In the genomic region with DNA sequence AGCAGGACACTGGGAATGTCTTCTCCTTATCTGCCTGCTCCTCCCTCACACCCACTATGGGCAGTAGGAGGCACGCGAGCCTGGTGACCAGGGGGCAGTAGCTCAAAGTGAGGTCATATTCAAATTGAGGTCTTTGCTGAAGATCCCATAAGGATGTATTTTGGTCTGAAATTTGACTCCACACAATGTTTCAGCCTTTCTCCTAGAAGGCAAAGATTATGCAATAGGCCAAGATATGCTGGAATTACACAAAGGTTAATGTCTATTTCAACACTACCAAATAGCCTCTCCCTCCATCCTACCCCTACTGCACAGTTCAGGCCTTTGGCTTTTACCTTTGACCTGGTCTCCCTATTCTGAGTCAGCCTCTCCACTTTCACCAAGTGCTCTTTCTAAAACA, we compare ENCODE assay signal across 16 cellular contexts.
DNase-seq lines count a peak whose midpoint lies in the region; ATAC-seq, FAIRE-seq and TF ChIP-seq lines count a peak whose summit lies in the region.
"Had no signal": no experiment of that assay in that cellular context is flagged by ENCODE, and none has a peak within 500 bp of the region (broad histone marks: within the 10 kb centered on the region; RNA-seq: fewer than 3 reads in every experiment).

No MANE protein-coding gene starts in this region.

- H3K9me3 Mint-ChIP-seq in MCF 10A (ENCODE audit: unreplicated experiment), result no peaks in the 10 kb centered on the region
- H3K9me3 Mint-ChIP-seq in activated T-helper 2 cell treated with anti-CD3 and anti-CD28 coated beads, Interferon-gamma antibody, Interleukin-2, Interleukin-4, amounts not matched to agents 10 μg/mL and 5 μg/mL and 100 μg/mL, durations not matched to agents 14 hours and 24 hours and 36 hours, result no peaks in the 10 kb centered on the region
- H3K9me3 Mint-ChIP-seq: GM23338 had no signal

- H3K27ac Mint-ChIP-seq in MCF 10A (ENCODE audit: low read depth, unreplicated experiment), result peak overlapping the region; percentile 13
- H3K27ac Mint-ChIP-seq in activated T-helper 2 cell treated with anti-CD3 and anti-CD28 coated beads, Interferon-gamma antibody, Interleukin-2, Interleukin-4, amounts not matched to agents 10 μg/mL and 5 μg/mL and 100 μg/mL, durations not matched to agents 14 hours and 24 hours and 36 hours, result no peak overlapping the region
- H3K27ac Mint-ChIP-seq: GM23338 had no signal

- intact Hi-C loops in MCF 10A (cut with micrococcal nuclease) (loop anchor here (5.0 kb wide), 1 partner anchor 210 kb away; no protein-coding TSS in a partner anchor), mammary epithelial cell (cut with micrococcal nuclease) (no loop called here), HepG2 (cut with micrococcal nuclease; ENCODE audit: unreplicated experiment) (loop anchor here (5.0 kb wide), 1 partner anchor 1295 kb away; no protein-coding TSS in a partner anchor)
- intact Hi-C loops in activated T-helper 2 cell treated with anti-CD3 and anti-CD28 coated beads, Interferon-gamma antibody, Interleukin-2, Interleukin-4, amounts not matched to agents 10 μg/mL and 5 μg/mL and 100 μg/mL, durations not matched to agents 14 hours and 24 hours and 36 hours (cut with micrococcal nuclease), result no loop called here

- dilution Hi-C loops in mammary epithelial cell (cut with HindIII; ENCODE audit: low sequenced_read_pairs), result no loop called here

- H3K27me3 Mint-ChIP-seq in MCF 10A (ENCODE audit: insufficient read depth, unreplicated experiment), result no peaks in the 10 kb centered on the region
- H3K27me3 Mint-ChIP-seq in activated T-helper 2 cell treated with anti-CD3 and anti-CD28 coated beads, Interferon-gamma antibody, Interleukin-2, Interleukin-4, amounts not matched to agents 10 μg/mL and 5 μg/mL and 100 μg/mL, durations not matched to agents 14 hours and 24 hours and 36 hours (ENCODE audit: low read depth), result peaks cover 9% of the 10 kb centered on the region

- H3K9me3 ChIP-seq in mammary epithelial cell (replicated peaks; ENCODE audit: insufficient read depth, low read length) (no peaks in the 10 kb centered on the region), HepG2 (ENCODE audit: low read length) (no peaks in the 10 kb centered on the region)

- H2AFZ ChIP-seq in mammary epithelial cell (ENCODE audit: low read depth, low read length), result no peak overlapping the region
- H2AFZ ChIP-seq in HepG2 (ENCODE audit: low read length), result no peak overlapping the region
- H2AFZ ChIP-seq: GM23338 had no signal

- ATAC-seq in HepG2 (peak; percentile 92), HG03196 (IDR thresholded peaks at IDR 0.05; ENCODE audit: unreplicated experiment) (no peak), GM21515 (IDR thresholded peaks at IDR 0.05; ENCODE audit: unreplicated experiment) (no peak)
- ATAC-seq: GM23338 had no signal

- no peaks in the 10 kb centered on the region for H3K36me3 Mint-ChIP-seq in MCF 10A (ENCODE audit: insufficient read depth, unreplicated experiment)
- no peaks in the 10 kb centered on the region for H3K36me3 Mint-ChIP-seq in activated T-helper 2 cell treated with anti-CD3 and anti-CD28 coated beads, Interferon-gamma antibody, Interleukin-2, Interleukin-4, amounts not matched to agents 10 μg/mL and 5 μg/mL and 100 μg/mL, durations not matched to agents 14 hours and 24 hours and 36 hours (ENCODE audit: low read depth)

- TF ChIP-seq POLR2A in HepG2 (IDR thresholded peaks at IDR 0.05; ENCODE audit: insufficient read depth in 1 of 2, low read depth in 2 of 2, low read length in 2 of 2), result no peak

- FAIRE-seq in HepG2 (lab: Jason Lieb, UNC), result peak; percentile 89
- FAIRE-seq: keratinocyte had no signal

- H3K4me3 ChIP-seq in mammary epithelial cell (replicated peaks in 1 of 3; ENCODE audit: insufficient read depth in 1 of 3, low read depth in 2 of 3, low read length in 3 of 3) (no peak overlapping the region), brain microvascular endothelial cell (ENCODE audit: low read depth, low read length) (no peak overlapping the region), HepG2 (replicated peaks in 1 of 3; ENCODE audit: insufficient read depth in 1 of 3, low read depth in 2 of 3, low read length in 3 of 3) (no peak overlapping the region)
- H3K4me3 ChIP-seq: GM23338 had no signal

- H4K20me1 ChIP-seq in mammary epithelial cell (ENCODE audit: insufficient read depth, low read length) (no peaks in the 10 kb centered on the region), HepG2 (ENCODE audit: insufficient read depth, low read length) (no peaks in the 10 kb centered on the region)

- peak; percentile 84 for DNase-seq in MCF 10A (ENCODE audit: unreplicated experiment)
- DNase-seq in mammary epithelial cell, result no peak
- peak; percentile 38 for DNase-seq in brain microvascular endothelial cell
- DNase-seq in HepG2 (ENCODE audit: low spot score), result peak; percentile 63
- DNase-seq in Ammon's horn (ENCODE audit: low spot score), result no peak
- DNase-seq in activated T-helper 2 cell treated with anti-CD3 and anti-CD28 coated beads, Interferon-gamma antibody, Interleukin-2, Interleukin-4, amounts not matched to agents 10 μg/mL and 5 μg/mL and 100 μg/mL, durations not matched to agents 14 hours and 24 hours and 36 hours (ENCODE audit: low spot score), result no peak
- DNase-seq: activated CD4-positive, alpha-beta T cell treated with anti-CD3 and anti-CD28 coated beads for 1 hour; activated naive CD4-positive, alpha-beta T cell treated with Interleukin-2 at 50 U/mL for 16 hours; effector memory CD4-positive, alpha-beta T cell; GF-D8; NCI-H510A treated with DMSO at 0.1 percent for 48 hours; SHP77 treated with DMSO at 0.1 percent for 48 hours had no signal

- H3K4me1 Mint-ChIP-seq in MCF 10A (ENCODE audit: insufficient read depth, unreplicated experiment), result peaks cover 37% of the 10 kb centered on the region
- peaks cover 12% of the 10 kb centered on the region for H3K4me1 Mint-ChIP-seq in activated T-helper 2 cell treated with anti-CD3 and anti-CD28 coated beads, Interferon-gamma antibody, Interleukin-2, Interleukin-4, amounts not matched to agents 10 μg/mL and 5 μg/mL and 100 μg/mL, durations not matched to agents 14 hours and 24 hours and 36 hours (ENCODE audit: low read depth)

- TF ChIP-seq RAD21 in HepG2 (CRISPR knock-in tag; IDR thresholded peaks at IDR 0.05), result no peak

- H3K4me2 ChIP-seq in mammary epithelial cell (ENCODE audit: insufficient read depth, low read depth, low read length), result no peak overlapping the region
- no peak overlapping the region for H3K4me2 ChIP-seq in HepG2 (ENCODE audit: low read depth, low read length)
- H3K4me2 ChIP-seq: GM23338 had no signal

- H3K9ac ChIP-seq in mammary epithelial cell (ENCODE audit: insufficient read depth, low read length) (no peak overlapping the region), HepG2 (ENCODE audit: insufficient read depth, low read depth, low read length) (no peak overlapping the region)

- TF ChIP-seq CTCF in MCF 10A (IDR thresholded peaks at IDR 0.05; ENCODE audit: unreplicated experiment) (no peak), mammary epithelial cell (conservative IDR thresholded peaks at IDR 0.05 in 1 of 2, IDR thresholded peaks at IDR 0.05 in 1 of 2; ENCODE audit: extremely low read depth in 1 of 2, insufficient read depth in 1 of 2, low read depth in 1 of 2, low read length in 2 of 2) (no peak), brain microvascular endothelial cell (IDR thresholded peaks at IDR 0.05; ENCODE audit: low read depth, low read length, missing control alignments) (peak; percentile 11), HepG2 (CRISPR knock-in tag; IDR thresholded peaks at IDR 0.05) (peak; percentile 41)

- CTCF ChIA-PET in MCF 10A (lab: Yijun Ruan, JAX) (interaction anchor here (0.6 to 1.0 kb wide), 3 partner anchors 78 to 1054 kb away, joined by 3 read pairs; no protein-coding TSS in a partner anchor), mammary epithelial cell (lab: Charles Lee; ENCODE audit: low non-redundant PET) (no interaction called here), HepG2 (lab: Yijun Ruan, JAX; ENCODE audit: low intra/inter-chr PET ratio, low total read pairs) (no interaction called here)

- no peak overlapping the region for H3K27ac ChIP-seq in mammary epithelial cell (ENCODE audit: insufficient read depth, low read depth, low read length)
- peak overlapping the region; percentile 27 for H3K27ac ChIP-seq in brain microvascular endothelial cell
- H3K27ac ChIP-seq in HepG2 (ENCODE audit: extremely low read length, insufficient read depth, low read length), result peak overlapping the region; percentile 32

- in situ Hi-C loops in mammary epithelial cell (cut with MboI; ENCODE audit: low sequenced_read_pairs in 2 of 2) (no loop called here), brain microvascular endothelial cell (cut with HindIII; ENCODE audit: low pct_ligation_motif_present, low sequenced_read_pairs) (no loop called here), HepG2 (cut with HindIII; ENCODE audit: extremely low pct_ligation_motif_present, low pct_unique_long_range_greater_than_20kb) (no loop called here)

- BruUV-seq in MCF 10A (replicated peaks; lab: Mats Ljungman, UMichigan) (no TSS peak), mammary epithelial cell (replicated peaks; lab: Mats Ljungman, UMichigan) (no TSS peak), HepG2 (replicated peaks; lab: Mats Ljungman, UMichigan) (no TSS peak)

- H3K4me1 ChIP-seq in mammary epithelial cell (ENCODE audit: insufficient read depth, low read length) (peaks cover 42% of the 10 kb centered on the region), HepG2 (ENCODE audit: insufficient read depth, low read length) (peaks cover 22% of the 10 kb centered on the region)

- WGBS in mammary epithelial cell (ENCODE audit: low coverage, missing lambda C conversion rate), result 100% methylated on average over 2 of the region's 2 CpGs
- 22% methylated on average over 2 of the region's 2 CpGs for WGBS in HepG2 (ENCODE audit: low lambda C conversion rate)

- H3K27me3 ChIP-seq in mammary epithelial cell (ENCODE audit: insufficient read depth, low read length) (no peaks in the 10 kb centered on the region), brain microvascular endothelial cell (replicated peaks) (no peaks in the 10 kb centered on the region), HepG2 (ENCODE audit: control insufficient read depth in 1 of 2, insufficient read depth in 2 of 2, low read length in 2 of 2) (no peaks in the 10 kb centered on the region)

- H3K79me2 ChIP-seq in mammary epithelial cell (ENCODE audit: insufficient read depth, low read length) (no peaks in the 10 kb centered on the region), HepG2 (ENCODE audit: insufficient read depth, low read length) (no peaks in the 10 kb centered on the region)

- no peaks in the 10 kb centered on the region for H3K36me3 ChIP-seq in mammary epithelial cell (ENCODE audit: insufficient read depth, low read length)
- H3K36me3 ChIP-seq in brain microvascular endothelial cell (replicated peaks), result no peaks in the 10 kb centered on the region
- H3K36me3 ChIP-seq in HepG2 (replicated peaks in 1 of 2; ENCODE audit: control insufficient read depth in 1 of 2, insufficient read depth in 2 of 2, low read length in 2 of 2), result no peaks in the 10 kb centered on the region; a peak in 1 of 5 replicates

- POLR2A ChIA-PET in MCF 10A (lab: Yijun Ruan, JAX), result no interaction called here
- POLR2A ChIA-PET in HepG2 (lab: Yijun Ruan, JAX), result no interaction called here

- TF ChIP-seq EP300 in HepG2 (IDR thresholded peaks at IDR 0.05; ENCODE audit: low read depth in 2 of 2, low read length in 2 of 2) (peak in 1 of 2 experiments; percentile 63; a peak in 1 of 4 replicates), HepG2 (CRISPR knock-in tag; IDR thresholded peaks at IDR 0.05; ENCODE audit: borderline replicate concordance) (no peak)

- H3K4me3 Mint-ChIP-seq in MCF 10A (ENCODE audit: unreplicated experiment), result no peak overlapping the region
- no peak overlapping the region for H3K4me3 Mint-ChIP-seq in activated T-helper 2 cell treated with anti-CD3 and anti-CD28 coated beads, Interferon-gamma antibody, Interleukin-2, Interleukin-4, amounts not matched to agents 10 μg/mL and 5 μg/mL and 100 μg/mL, durations not matched to agents 14 hours and 24 hours and 36 hours (ENCODE audit: low read depth)
- H3K4me3 Mint-ChIP-seq: GM23338 had no signal

Comparison
In these comparisons a context has a peak if more than half of its experiments do, and no peak if none do; other contexts are left out.
1. DNase-seq: peak in MCF 10A (single experiment), brain microvascular endothelial cell (single experiment) and HepG2 (single experiment); none in mammary epithelial cell (single experiment), Ammon's horn (single experiment) and activated T-helper 2 cell treated with anti-CD3 and anti-CD28 coated beads, Interferon-gamma antibody, Interleukin-2, Interleukin-4, amounts not matched to agents 10 μg/mL and 5 μg/mL and 100 μg/mL, durations not matched to agents 14 hours and 24 hours and 36 hours (single experiment).
2. intact Hi-C loops: an anchor here in MCF 10A (5.0 kb wide) and HepG2 (5.0 kb wide); none called in mammary epithelial cell and activated T-helper 2 cell treated with anti-CD3 and anti-CD28 coated beads, Interferon-gamma antibody, Interleukin-2, Interleukin-4, amounts not matched to agents 10 μg/mL and 5 μg/mL and 100 μg/mL, durations not matched to agents 14 hours and 24 hours and 36 hours.
3. CTCF ChIP-seq: peak in brain microvascular endothelial cell (single experiment) and HepG2 (single experiment); none in MCF 10A (single experiment) and mammary epithelial cell (0 of 2).